Comparison of ENCODE assay signal across 28 cellular contexts in genomic region chr2:125175415-125175814, GRCh38.
"Had no signal": no experiment of that assay in that cellular context is flagged by ENCODE, and none has a peak within 500 bp of the region (broad histone marks: within the 10 kb centered on the region; RNA-seq: fewer than 3 reads in every experiment).

No MANE protein-coding gene starts in this region.

- H2AFZ ChIP-seq: neural progenitor cell, parathyroid adenoma had no signal

- H3K27me3 ChIP-seq: neural progenitor cell, ovary, right lobe of liver, sigmoid colon, stomach, thyroid gland, tibial nerve, upper lobe of right lung, uterus had no signal

- H3K79me2 ChIP-seq: parathyroid adenoma had no signal

- DNase-seq: naive thymus-derived CD8-positive, alpha-beta T cell; occipital lobe; ovary; posterior cingulate gyrus; psoas muscle; right cardiac atrium; right lobe of liver; sigmoid colon; small intestine; stimulated activated CD4-positive, alpha-beta T cell treated with anti-CD3 and anti-CD28 coated beads, Interleukin-15, amount 100 ng/mL, for 24 hours; stimulated activated CD4-positive, alpha-beta T cell treated with anti-CD3 and anti-CD28 coated beads, Interleukin-2, amount 100 ng/mL, for 24 hours; stimulated activated CD4-positive, alpha-beta T cell treated with anti-CD3 and anti-CD28 coated beads, Interleukin-2, amount 100 ng/mL, for 48 hours; stimulated activated CD4-positive, alpha-beta T cell treated with anti-CD3 and anti-CD28 coated beads, Interleukin-4, amount 100 ng/mL, for 24 hours; stimulated activated naive B cell treated with anti-CD40 and anti-IgM and Interleukin-4, amounts not matched to agents 10 μg/mL and 1 μg/mL and 100 μg/mL, for 72 hours; stimulated activated naive CD4-positive, alpha-beta T cell treated with Interleukin-2 at 50 U/mL for 16 hours; stomach; thyroid gland; upper lobe of right lung; uterus had no signal

- H3K4me3 Mint-ChIP-seq: naive thymus-derived CD8-positive, alpha-beta T cell; natural killer cell treated with Interleukin-12 subunit alpha and Interleukin-12 subunit beta and Interleukin-15 and Interleukin-18, amount 100 ng/mL, for 72 hours; neural progenitor cell; stimulated activated effector memory CD8-positive, alpha-beta T cell treated with anti-CD3 and anti-CD28 coated beads, Interleukin-12 subunit alpha, Interleukin-12 subunit beta, amount 100 ng/mL, for 72 hours; stimulated activated naive B cell treated with anti-CD40 and anti-IgM and Interleukin-4, amounts not matched to agents 10 μg/mL and 1 μg/mL and 100 μg/mL, for 72 hours; stimulated activated naive CD8-positive, alpha-beta T cell treated with anti-CD3 and anti-CD28 coated beads, Interleukin-15, Interleukin-2, amounts not matched to agents 100 ng/mL and 50 ng/mL, for 24 hours; type B pancreatic cell had no signal

- FAIRE-seq: small intestine had no signal

- H3K36me3 ChIP-seq: neural progenitor cell, ovary, right lobe of liver, sigmoid colon, stomach, thoracic aorta, thyroid gland, tibial nerve, upper lobe of right lung, uterus had no signal

- H3K36me3 Mint-ChIP-seq: naive thymus-derived CD8-positive, alpha-beta T cell; neural progenitor cell; stimulated activated effector memory CD8-positive, alpha-beta T cell treated with anti-CD3 and anti-CD28 coated beads, Interleukin-12 subunit alpha, Interleukin-12 subunit beta, amount 100 ng/mL, for 72 hours; stimulated activated naive B cell treated with anti-CD40 and anti-IgM and Interleukin-4, amounts not matched to agents 10 μg/mL and 1 μg/mL and 100 μg/mL, for 72 hours; type B pancreatic cell had no signal

- H3K27me3 Mint-ChIP-seq: naive thymus-derived CD8-positive, alpha-beta T cell; natural killer cell treated with Interleukin-12 subunit alpha and Interleukin-12 subunit beta and Interleukin-15 and Interleukin-18, amount 100 ng/mL, for 72 hours; progenitor cell of endocrine pancreas; stimulated activated naive B cell treated with anti-CD40 and anti-IgM and Interleukin-4, amounts not matched to agents 10 μg/mL and 1 μg/mL and 100 μg/mL, for 72 hours; stimulated activated naive CD8-positive, alpha-beta T cell treated with anti-CD3 and anti-CD28 coated beads, Interleukin-15, Interleukin-2, amounts not matched to agents 100 ng/mL and 50 ng/mL, for 24 hours; type B pancreatic cell had no signal

- H3K4me3 ChIP-seq: neural progenitor cell, ovary, psoas muscle, right lobe of liver, sigmoid colon, stomach, thoracic aorta, thyroid gland, tibial nerve, upper lobe of right lung, uterus had no signal

- H3K4me1 ChIP-seq: neural progenitor cell, parathyroid adenoma, psoas muscle, right lobe of liver, sigmoid colon, stomach, thyroid gland, tibial nerve, upper lobe of right lung, uterus had no signal

- H3K27ac ChIP-seq: neural progenitor cell, ovary, parathyroid adenoma, psoas muscle, right lobe of liver, sigmoid colon, stomach, thoracic aorta, thyroid gland, tibial nerve, upper lobe of right lung, uterus had no signal

- ATAC-seq: naive thymus-derived CD8-positive, alpha-beta T cell; natural killer cell treated with Interleukin-12 subunit alpha and Interleukin-12 subunit beta and Interleukin-15 and Interleukin-18, amount 100 ng/mL, for 72 hours; psoas muscle; right cardiac atrium; right lobe of liver; stimulated activated effector memory CD8-positive, alpha-beta T cell treated with anti-CD3 and anti-CD28 coated beads, Interleukin-12 subunit alpha, Interleukin-12 subunit beta, amount 100 ng/mL, for 72 hours; stimulated activated naive B cell treated with anti-CD40 and anti-IgM and Interleukin-4, amounts not matched to agents 10 μg/mL and 1 μg/mL and 100 μg/mL, for 72 hours; upper lobe of right lung had no signal

- H3K9ac ChIP-seq: neural progenitor cell, parathyroid adenoma had no signal

- H3K9me3 Mint-ChIP-seq: neural progenitor cell had no signal

- H3K9me3 ChIP-seq: ovary, psoas muscle, right lobe of liver, sigmoid colon, thoracic aorta, thyroid gland, tibial nerve, upper lobe of right lung, uterus had no signal

- H3K27ac Mint-ChIP-seq: naive thymus-derived CD8-positive, alpha-beta T cell; natural killer cell treated with Interleukin-12 subunit alpha and Interleukin-12 subunit beta and Interleukin-15 and Interleukin-18, amount 100 ng/mL, for 72 hours; neural progenitor cell; progenitor cell of endocrine pancreas; stimulated activated effector memory CD8-positive, alpha-beta T cell treated with anti-CD3 and anti-CD28 coated beads, Interleukin-12 subunit alpha, Interleukin-12 subunit beta, amount 100 ng/mL, for 72 hours; stimulated activated naive B cell treated with anti-CD40 and anti-IgM and Interleukin-4, amounts not matched to agents 10 μg/mL and 1 μg/mL and 100 μg/mL, for 72 hours; stimulated activated naive CD8-positive, alpha-beta T cell treated with anti-CD3 and anti-CD28 coated beads, Interleukin-15, Interleukin-2, amounts not matched to agents 100 ng/mL and 50 ng/mL, for 24 hours had no signal

- H3K4me2 ChIP-seq: neural progenitor cell had no signal

- H3K4me1 Mint-ChIP-seq: naive thymus-derived CD8-positive, alpha-beta T cell; neural progenitor cell; stimulated activated effector memory CD8-positive, alpha-beta T cell treated with anti-CD3 and anti-CD28 coated beads, Interleukin-12 subunit alpha, Interleukin-12 subunit beta, amount 100 ng/mL, for 72 hours; stimulated activated naive B cell treated with anti-CD40 and anti-IgM and Interleukin-4, amounts not matched to agents 10 μg/mL and 1 μg/mL and 100 μg/mL, for 72 hours had no signal
